17 cellular contexts compared by ENCODE assay signal in the genomic region with DNA sequence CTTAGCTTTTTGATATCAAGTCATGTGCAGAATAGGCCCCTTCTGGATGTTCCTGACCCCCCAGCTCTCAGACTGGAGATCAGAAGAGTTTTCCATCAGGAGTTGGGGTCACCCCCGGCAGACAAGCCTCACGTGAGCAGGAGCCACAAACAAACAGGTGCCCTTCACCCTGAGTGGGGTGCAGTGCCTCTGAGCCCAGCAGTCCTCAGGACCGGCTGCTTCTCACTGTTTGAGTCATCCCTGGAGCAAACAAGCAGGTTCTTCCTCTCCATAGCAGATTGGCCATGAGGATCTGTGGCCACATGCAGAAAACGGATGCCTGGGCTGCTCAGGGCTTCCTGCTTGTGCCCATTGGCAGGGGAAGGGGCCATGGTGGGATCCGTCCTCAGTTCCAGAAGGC. TPM values are rescaled to one million over a fixed set of nuclear protein-coding genes. Genes with fewer than 3 reads are reported as not detected.
A peak's percentile ranks its signal among the peaks of the same experiment; 100 is the strongest.
DNase-seq lines count a peak whose midpoint lies in the region; FAIRE-seq and TF ChIP-seq lines count a peak whose summit lies in the region.
"Had no signal": no experiment of that assay in that cellular context is flagged by ENCODE, and none has a peak within 500 bp of the region (broad histone marks: within the 10 kb centered on the region; RNA-seq: fewer than 3 reads in every experiment).

No MANE protein-coding gene starts in this region.

- H3K36me3 ChIP-seq in PC-9 (ENCODE audit: low read depth) (peaks cover 4% of the 10 kb centered on the region), bronchial epithelial cell (ENCODE audit: control insufficient read depth, insufficient read depth, low read length) (peaks cover 21% of the 10 kb centered on the region), kidney (ENCODE audit: control insufficient read depth in 1 of 2, insufficient read depth in 2 of 2, low read length in 2 of 2) (peaks cover 9 to 13% of the 10 kb centered on the region in 2 donors), esophagus muscularis mucosa (peaks cover 18 to 83% (median 75%) of the 10 kb centered on the region in 4 donors)

- peaks cover 9% of the 10 kb centered on the region; the same call in 1 of the 2 replicates for H4K20me1 ChIP-seq in PC-9 (ENCODE audit: insufficient read depth)

- POLR2A ChIA-PET in PC-9 (lab: Charles Lee; ENCODE audit: unreplicated experiment) = interaction anchor here (0.5 to 0.6 kb wide), 3 partner anchors 58 to 227 kb away, joined by 3 read pairs; no protein-coding TSS in a partner anchor

- TF ChIP-seq CTCF in PC-9 (conservative IDR thresholded peaks at IDR 0.05) = no peak
- no peak for TF ChIP-seq CTCF in bronchial epithelial cell (IDR thresholded peaks at IDR 0.05; ENCODE audit: insufficient read depth, low read length, severe bottlenecking)
- TF ChIP-seq CTCF in kidney (IDR thresholded peaks at IDR 0.05; ENCODE audit: borderline replicate concordance, extremely low read depth, insufficient read depth) = no peak
- TF ChIP-seq CTCF in esophagus muscularis mucosa (IDR thresholded peaks at IDR 0.05) = no peak

- DNase-seq in HPDE6-E6E7 (ENCODE audit: extremely low spot score) (peak; percentile 63), PC-9 (peak; percentile 47 to 63), bronchial epithelial cell (ENCODE audit: low read depth) (peak; percentile 73), kidney (peak; percentile 33), NCI-H1105 treated with DMSO at 0.1 percent for 48 hours (lab: John Stamatoyannopoulos, UW) (no peak), RCC 7860 (ENCODE audit: low spot score) (no peak), esophagus muscularis mucosa (ENCODE audit: extremely low spot score) (no peak)
- DNase-seq in stimulated activated naive CD4-positive, alpha-beta T cell treated with Interleukin-2 at 50 U/mL for 16 hours (lab: John Stamatoyannopoulos, UW) = no peak
- DNase-seq: DND-41, KG1, MV-4-11, NCI-H1417, NCI-H187 treated with DMSO at 0.1 percent for 48 hours, NCI-H226, NCI-H524 treated with DMSO at 0.1 percent for 48 hours had no signal

- no peak overlapping the region for H2AFZ ChIP-seq in PC-9

- H3K9me2 ChIP-seq in PC-9 (ENCODE audit: insufficient read depth) = no peaks in the 10 kb centered on the region

- no peak for TF ChIP-seq EP300 in esophagus muscularis mucosa (IDR thresholded peaks at IDR 0.05)

- peaks cover 14% of the 10 kb centered on the region for H3K4me1 ChIP-seq in PC-9 (replicated peaks; ENCODE audit: insufficient read depth)
- peaks cover 0 to 7% of the 10 kb centered on the region in 2 donors for H3K4me1 ChIP-seq in kidney (ENCODE audit: control insufficient read depth in 1 of 2, insufficient read depth in 1 of 2, low read depth in 1 of 2, low read length in 2 of 2)
- peaks cover 0 to 10% (median 7%) of the 10 kb centered on the region in 4 donors for H3K4me1 ChIP-seq in esophagus muscularis mucosa

- H3K27me3 ChIP-seq in PC-9 (ENCODE audit: insufficient read depth, low read depth) (no peaks in the 10 kb centered on the region), bronchial epithelial cell (ENCODE audit: control insufficient read depth, insufficient read depth, low read length) (no peaks in the 10 kb centered on the region), esophagus muscularis mucosa (no peaks in the 10 kb centered on the region)

- 82% methylated on average over 5 of the region's 5 CpGs for WGBS in esophagus muscularis mucosa

- FAIRE-seq in bronchial epithelial cell (lab: Jason Lieb, UNC) (peak; percentile 66), kidney (lab: Jason Lieb, UNC) (no peak), RCC 7860 (lab: Jason Lieb, UNC) (no peak)
- FAIRE-seq: H1, HepG2 had no signal

- H3K9me3 ChIP-seq in PC-9 (ENCODE audit: insufficient read depth, low read depth) = no peaks in the 10 kb centered on the region
- no peaks in the 10 kb centered on the region for H3K9me3 ChIP-seq in kidney (ENCODE audit: control insufficient read depth in 1 of 2, low read length in 2 of 2)
- H3K9me3 ChIP-seq in esophagus muscularis mucosa = no peaks in the 10 kb centered on the region

- H3K9ac ChIP-seq in kidney (ENCODE audit: low read length in 2 of 2) = no peak overlapping the region

- intact Hi-C loops in PC-9 (cut with micrococcal nuclease; ENCODE audit: unreplicated experiment) (no loop called here), kidney (cut with DNase I) (no loop called here), esophagus muscularis mucosa (cut with DNase I) (no loop called here)

- no TSS peak for BruUV-seq in PC-9 (replicated peaks; lab: Mats Ljungman, UMichigan)

- H3K27ac ChIP-seq in PC-9 = peak overlapping the region; percentile 43; the same call in 1 of the 2 replicates
- H3K27ac ChIP-seq in kidney (ENCODE audit: low read depth in 2 of 2, low read length in 2 of 2) = no peak overlapping the region
- H3K27ac ChIP-seq in esophagus muscularis mucosa (replicated peaks in 1 of 4) = no peak overlapping the region

- H3K4me3 ChIP-seq in PC-9 (no peak overlapping the region), bronchial epithelial cell (ENCODE audit: low read depth, low read length) (no peak overlapping the region), kidney (ENCODE audit: low read length in 2 of 2) (no peak overlapping the region), esophagus muscularis mucosa (no peak overlapping the region)

- no peak for TF ChIP-seq POLR2A in esophagus muscularis mucosa (IDR thresholded peaks at IDR 0.05; ENCODE audit: low read depth)

- CTCF ChIA-PET in PC-9 (lab: Charles Lee) = no interaction called here

- peak overlapping the region; percentile 44 for H3K4me2 ChIP-seq in PC-9

- H3K79me2 ChIP-seq in PC-9 (ENCODE audit: low read depth) = no peaks in the 10 kb centered on the region

- peaks cover 51% of the 10 kb centered on the region for H3F3A ChIP-seq in PC-9 (ENCODE audit: insufficient read depth, low read depth)

RNA-seq across cellular contexts. Expression of gene LRSAM1, which starts 47.0 kb away (rescaled TPM):
- total RNA-seq in PC-9 (2021) (44.0 and 63.9 TPM in 2 replicates), bronchial epithelial cell (5.3 and 10.9 TPM in 2 replicates), kidney (24.6 TPM), esophagus muscularis mucosa (10 to 100 TPM; 13.6 to 26.2 (median 18.8) TPM)
- 15.8 TPM for polyA plus RNA-seq in kidney (ENCODE audit: insufficient read depth, low read depth, low replicate concordance)

RNA-seq across cellular contexts. Expression of gene RPL12, which starts 47.1 kb away (rescaled TPM):
- total RNA-seq in PC-9 (2021) = 1,648 and 1,717 TPM in 2 replicates
- 2,552 and 3,707 TPM in 2 replicates for total RNA-seq in bronchial epithelial cell
- 985 TPM for total RNA-seq in kidney
- 1,980 TPM for polyA plus RNA-seq in kidney (ENCODE audit: insufficient read depth, low read depth, low replicate concordance)
- total RNA-seq in esophagus muscularis mucosa = 1,000 to 10,000 TPM in 3 of 4 donors, 100 to 1,000 TPM in 1; 880 to 2,334 (median 1,732) TPM

Comparison
In these comparisons a context has a peak if more than half of its experiments do, and no peak if none do; other contexts are left out.
1. DNase-seq: peak in HPDE6-E6E7 (single experiment), PC-9 (2 of 2), bronchial epithelial cell (single experiment) and kidney (single experiment); none in stimulated activated naive CD4-positive, alpha-beta T cell treated with Interleukin-2 at 50 U/mL for 16 hours (single experiment), NCI-H1105 treated with DMSO at 0.1 percent for 48 hours (single experiment), RCC 7860 (single experiment) and esophagus muscularis mucosa (single experiment).